Comparison of ENCODE assay signal across 1 cellular context in the genomic region with DNA sequence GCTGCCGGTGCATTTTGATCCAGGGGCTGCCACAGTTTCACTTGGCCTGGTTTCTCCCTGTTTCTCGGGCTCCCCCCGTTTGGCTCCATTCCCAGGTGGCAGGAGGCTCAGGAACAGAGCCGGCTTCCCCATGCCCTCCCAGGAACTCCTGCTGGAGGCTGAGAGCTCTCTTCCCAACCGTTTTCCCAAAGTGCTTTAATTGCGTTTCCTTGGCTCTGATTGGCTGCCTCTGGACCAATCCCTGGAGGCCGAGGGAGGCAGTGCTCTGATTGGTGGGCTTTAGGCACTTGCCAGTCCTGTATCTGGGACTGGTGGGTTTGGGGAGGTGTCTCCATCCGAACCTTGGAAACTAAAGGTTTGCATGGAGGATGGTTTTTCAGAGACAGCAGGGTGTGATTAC.
TF ChIP-seq lines count a peak whose summit lies in the region.

No MANE protein-coding gene starts in this region.

TF ChIP-seq in GM23338, 12 proteins besides CTCF, POLR2A, EP300 and RAD21 (continued from another document):
- TF ChIP-seq ZNF462 (CRISPR knock-in tag; IDR thresholded peaks at IDR 0.05) (no peak), EZH2phosphoT487 (IDR thresholded peaks at IDR 0.05; ENCODE audit: unreplicated experiment) (no peak), NANOG (IDR thresholded peaks at IDR 0.05; ENCODE audit: borderline replicate concordance) (no peak), STAT1 (IDR thresholded peaks at IDR 0.05; ENCODE audit: unreplicated experiment) (no peak)
- TF ChIP-seq, protein P1, sequence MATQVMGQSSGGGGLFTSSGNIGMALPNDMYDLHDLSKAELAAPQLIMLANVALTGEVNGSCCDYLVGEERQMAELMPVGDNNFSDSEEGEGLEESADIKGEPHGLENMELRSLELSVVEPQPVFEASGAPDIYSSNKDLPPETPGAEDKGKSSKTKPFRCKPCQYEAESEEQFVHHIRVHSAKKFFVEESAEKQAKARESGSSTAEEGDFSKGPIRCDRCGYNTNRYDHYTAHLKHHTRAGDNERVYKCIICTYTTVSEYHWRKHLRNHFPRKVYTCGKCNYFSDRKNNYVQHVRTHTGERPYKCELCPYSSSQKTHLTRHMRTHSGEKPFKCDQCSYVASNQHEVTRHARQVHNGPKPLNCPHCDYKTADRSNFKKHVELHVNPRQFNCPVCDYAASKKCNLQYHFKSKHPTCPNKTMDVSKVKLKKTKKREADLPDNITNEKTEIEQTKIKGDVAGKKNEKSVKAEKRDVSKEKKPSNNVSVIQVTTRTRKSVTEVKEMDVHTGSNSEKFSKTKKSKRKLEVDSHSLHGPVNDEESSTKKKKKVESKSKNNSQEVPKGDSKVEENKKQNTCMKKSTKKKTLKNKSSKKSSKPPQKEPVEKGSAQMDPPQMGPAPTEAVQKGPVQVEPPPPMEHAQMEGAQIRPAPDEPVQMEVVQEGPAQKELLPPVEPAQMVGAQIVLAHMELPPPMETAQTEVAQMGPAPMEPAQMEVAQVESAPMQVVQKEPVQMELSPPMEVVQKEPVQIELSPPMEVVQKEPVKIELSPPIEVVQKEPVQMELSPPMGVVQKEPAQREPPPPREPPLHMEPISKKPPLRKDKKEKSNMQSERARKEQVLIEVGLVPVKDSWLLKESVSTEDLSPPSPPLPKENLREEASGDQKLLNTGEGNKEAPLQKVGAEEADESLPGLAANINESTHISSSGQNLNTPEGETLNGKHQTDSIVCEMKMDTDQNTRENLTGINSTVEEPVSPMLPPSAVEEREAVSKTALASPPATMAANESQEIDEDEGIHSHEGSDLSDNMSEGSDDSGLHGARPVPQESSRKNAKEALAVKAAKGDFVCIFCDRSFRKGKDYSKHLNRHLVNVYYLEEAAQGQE (IDR thresholded peaks at IDR 0.05; ENCODE audit: unreplicated experiment), result no peak
TF ChIP-seq in GM23338: peak in this region for 0.
